Comparison of ENCODE assay signal across 24 cellular contexts in the genomic region with DNA sequence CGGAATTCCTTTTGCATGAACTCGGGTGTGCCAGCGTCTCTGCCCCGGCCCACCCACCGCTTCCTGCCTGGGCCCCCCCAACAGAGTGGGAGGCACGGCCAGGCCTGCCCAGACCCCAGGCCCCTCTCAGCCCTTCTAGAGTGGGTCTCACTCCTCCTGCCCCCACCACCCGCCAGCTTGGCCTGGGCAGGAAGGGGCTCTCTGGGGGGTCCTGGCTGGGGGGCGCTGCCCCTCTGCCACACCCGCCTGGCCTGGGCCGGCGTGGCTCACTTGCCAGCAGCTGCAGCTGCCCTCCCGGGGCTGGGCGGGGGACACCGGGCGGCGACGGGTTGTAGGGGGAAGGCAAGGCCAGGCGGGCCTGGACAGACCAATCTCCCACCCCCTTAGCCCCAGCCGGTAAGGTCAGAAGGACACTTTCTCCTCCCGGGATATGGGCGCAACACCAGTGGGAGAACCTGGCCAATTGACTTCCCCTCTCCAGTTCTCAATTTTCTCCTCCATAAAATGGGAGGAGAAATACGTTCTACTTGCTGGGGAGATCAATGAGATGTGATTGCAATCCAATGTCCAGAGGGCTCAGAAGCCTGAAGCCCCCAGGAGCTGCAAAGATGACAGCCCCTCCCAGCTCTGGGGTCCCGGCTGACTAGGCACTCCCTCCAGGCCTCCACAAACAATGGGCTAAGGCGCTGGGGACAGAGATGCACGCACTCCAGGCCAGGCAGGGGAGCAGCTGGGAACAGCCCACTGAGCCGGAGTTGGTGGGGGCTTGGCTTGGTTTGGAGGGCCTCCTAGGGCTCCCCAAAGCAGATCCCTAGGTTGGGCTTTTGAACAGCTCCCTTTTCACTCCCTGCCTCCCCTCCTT. TPM values are rescaled to one million over a fixed set of nuclear protein-coding genes. Genes with fewer than 3 reads are reported as not detected.
DNase-seq lines count a peak whose midpoint lies in the region; ATAC-seq and TF ChIP-seq lines count a peak whose summit lies in the region.
"Had no signal": no experiment of that assay in that cellular context is flagged by ENCODE, and none has a peak within 500 bp of the region (broad histone marks: within the 10 kb centered on the region; RNA-seq: fewer than 3 reads in every experiment).

No MANE protein-coding gene starts in this region.

- TF ChIP-seq EP300 in esophagus muscularis mucosa (IDR thresholded peaks at IDR 0.05), result no peak

- H2AK5ac ChIP-seq in mesendoderm (ENCODE audit: low read length), result no peak overlapping the region

- H3K18ac ChIP-seq in mesendoderm (ENCODE audit: low read length), result peak overlapping the region; percentile 22

- H3K56ac ChIP-seq in mesendoderm (ENCODE audit: low read length), result peak overlapping the region; percentile 76

- H3K9ac ChIP-seq in HUES64 (ENCODE audit: low read depth, low read length) (no peak overlapping the region), mesendoderm (ENCODE audit: low read length) (peak overlapping the region; percentile 47)
- H3K9ac ChIP-seq: KMS-11 had no signal

- no peaks in the 10 kb centered on the region for H3K79me2 ChIP-seq in mesendoderm (ENCODE audit: control insufficient read depth, insufficient read depth, low read length)

- no peak overlapping the region for H3K27ac ChIP-seq in HUES64 (ENCODE audit: low read depth, low read length)
- H3K27ac ChIP-seq in esophagus muscularis mucosa (replicated peaks in 1 of 4), result no peak overlapping the region
- no peak overlapping the region for H3K27ac ChIP-seq in mesendoderm (ENCODE audit: low read depth, low read length)
- H3K27ac ChIP-seq: cardiac muscle cell, HL-60, KMS-11, psoas muscle, upper lobe of right lung had no signal

- 5% methylated on average over 25 of the region's 26 CpGs for WGBS in HUES64
- WGBS in esophagus muscularis mucosa, result 51% methylated on average over 14 of the region's 26 CpGs
- no CpG with 5 or more reads among the region's 26 CpGs for WGBS in mesendoderm (ENCODE audit: extremely low coverage, insufficient coverage, low lambda C conversion rate)

- DNase-seq in AG08396 (ENCODE audit: low spot score) (peak; percentile 6), esophagus muscularis mucosa (ENCODE audit: extremely low spot score) (no peak), mesendoderm (no peak), NCI-H2227 treated with DMSO at 0.1 percent for 48 hours (lab: John Stamatoyannopoulos, UW) (no peak)
- DNase-seq: activated CD4-positive, CD25-positive, alpha-beta regulatory T cell; CD4-positive, CD25-positive, alpha-beta regulatory T cell; DMS153; NCI-H1048; SIG-M5; upper lobe of right lung had no signal

- H4K8ac ChIP-seq in mesendoderm (ENCODE audit: low read depth, low read length), result no peak overlapping the region

- TF ChIP-seq POLR2A in esophagus muscularis mucosa (IDR thresholded peaks at IDR 0.05; ENCODE audit: low read depth), result no peak

- H3K36me3 ChIP-seq in HUES64 (ENCODE audit: insufficient read depth, low read length) (no peaks in the 10 kb centered on the region), esophagus muscularis mucosa (no peaks in the 10 kb centered on the region), mesendoderm (ENCODE audit: control insufficient read depth, insufficient read depth, low read length) (no peaks in the 10 kb centered on the region)
- H3K36me3 ChIP-seq: cardiac muscle cell, upper lobe of right lung had no signal

- intact Hi-C loops in esophagus muscularis mucosa (cut with DNase I), result no loop called here

- H3K4me3 ChIP-seq in HUES64 (ENCODE audit: low read length), result 0 out of 2 replicates have a peak overlapping the region, but pooled peaks have one; percentile 19
- peak overlapping the region; percentile 8 to 53 (median 22) for H3K4me3 ChIP-seq in esophagus muscularis mucosa
- H3K4me3 ChIP-seq in mesendoderm (ENCODE audit: low read length), result no peak overlapping the region
- H3K4me3 ChIP-seq: cardiac muscle cell had no signal

- H3K79me1 ChIP-seq in mesendoderm (ENCODE audit: low read length), result no peaks in the 10 kb centered on the region

- H2BK15ac ChIP-seq in mesendoderm (replicated peaks; ENCODE audit: low read depth), result no peak overlapping the region

- H3K4ac ChIP-seq in mesendoderm (ENCODE audit: low read depth, low read length), result no peak overlapping the region

- no peak overlapping the region for H2BK5ac ChIP-seq in mesendoderm (ENCODE audit: low read length)

- H3K27me3 ChIP-seq in HUES64 (ENCODE audit: insufficient read depth, low read length) (peaks cover 88% of the 10 kb centered on the region), esophagus muscularis mucosa (peaks cover 10 to 96% (median 48%) of the 10 kb centered on the region in 4 donors), mesendoderm (ENCODE audit: insufficient read depth, low read length, poor library complexity) (peaks cover 25% of the 10 kb centered on the region)

- H3K4me1 ChIP-seq in HUES64 (ENCODE audit: insufficient read depth, low read length), result peaks cover 12% of the 10 kb centered on the region
- H3K4me1 ChIP-seq in esophagus muscularis mucosa, result peaks cover 18 to 45% (median 39%) of the 10 kb centered on the region in 4 donors
- H3K4me1 ChIP-seq in mesendoderm (ENCODE audit: control insufficient read depth, low read depth, low read length), result peaks cover 2% of the 10 kb centered on the region

- no peak overlapping the region for H4K5ac ChIP-seq in mesendoderm (ENCODE audit: low read length)

- H3K9me3 ChIP-seq in HUES64 (ENCODE audit: insufficient read depth, low read depth, low read length) (peaks cover 2% of the 10 kb centered on the region; the same call in 1 of the 2 replicates), esophagus muscularis mucosa (no peaks in the 10 kb centered on the region)
- H3K9me3 ChIP-seq: psoas muscle, upper lobe of right lung had no signal

- TF ChIP-seq CTCF in esophagus muscularis mucosa (IDR thresholded peaks at IDR 0.05), result no peak

- H3K23ac ChIP-seq in mesendoderm (ENCODE audit: low read length), result no peak overlapping the region

- H2BK120ac ChIP-seq in mesendoderm (ENCODE audit: low read depth, low read length), result no peak overlapping the region

- H3K4me2 ChIP-seq in mesendoderm (ENCODE audit: low read length), result no peak overlapping the region
- H3K4me2 ChIP-seq: KMS-11 had no signal

- no peak for ATAC-seq in HG02571 (IDR thresholded peaks at IDR 0.05; ENCODE audit: unreplicated experiment)
- ATAC-seq in GM18870 (IDR thresholded peaks at IDR 0.05; ENCODE audit: unreplicated experiment), result no peak
- ATAC-seq in HG02623 (IDR thresholded peaks at IDR 0.05; ENCODE audit: unreplicated experiment), result no peak
- ATAC-seq: esophagus mucosa; stimulated activated memory B cell treated with anti-CD40 and anti-IgM and Interleukin-4, amounts not matched to agents 10 μg/mL and 1 μg/mL and 100 μg/mL, for 72 hours had no signal

RNA-seq across cellular contexts. Expression of a gene that starts 2.4 kb away (rescaled TPM):
- polyA plus RNA-seq in HUES64 (2013, experiment 1 of 2), result 4.2 TPM
- 8.9 TPM for polyA plus RNA-seq in HUES64 (2013, experiment 2 of 2)
- 100 to 1,000 TPM in 1 of 4 donors, 10 to 100 TPM in 3; 41.5 to 153 (median 59.6) TPM for total RNA-seq in esophagus muscularis mucosa
- 17.2 TPM for polyA plus RNA-seq in mesendoderm (2013, experiment 1 of 2)
- 16.7 TPM for polyA plus RNA-seq in mesendoderm (2013, experiment 2 of 2)
- total RNA-seq: activated T-helper 2 cell treated with anti-CD3 and anti-CD28 coated beads, Interferon-gamma antibody, Interleukin-2, Interleukin-4, amounts not matched to agents 10 μg/mL and 5 μg/mL and 100 μg/mL, durations not matched to agents 14 hours and 24 hours and 36 hours; CD4-positive, CD25-positive, alpha-beta regulatory T cell; T-helper 2 cell treated with Interferon-gamma antibody and Interleukin-4, amounts not matched to agents 100 ng/mL and 5 ng/mL, for 36 hours had no signal

RNA-seq across cellular contexts. Expression of a gene that starts 8.5 kb away (rescaled TPM):
- 3.7 TPM for polyA plus RNA-seq in HUES64 (2013, experiment 1 of 2)
- polyA plus RNA-seq in HUES64 (2013, experiment 2 of 2), result 4.8 TPM
- 1 to 10 TPM; 2.4 to 3.6 (median 2.8) TPM for total RNA-seq in esophagus muscularis mucosa
- polyA plus RNA-seq in mesendoderm (2013, experiment 1 of 2), result 3.9 TPM
- polyA plus RNA-seq in mesendoderm (2013, experiment 2 of 2), result 3.6 TPM
- total RNA-seq: activated CD8-positive, alpha-beta memory T cell treated with anti-CD3 and anti-CD28 coated beads for 36 hours; activated T-helper 2 cell treated with anti-CD3 and anti-CD28 coated beads, Interferon-gamma antibody, Interleukin-2, Interleukin-4, amounts not matched to agents 10 μg/mL and 5 μg/mL and 100 μg/mL, durations not matched to agents 14 hours and 24 hours and 36 hours; CD4-positive, CD25-positive, alpha-beta regulatory T cell; T-helper 2 cell treated with Interferon-gamma antibody and Interleukin-4, amounts not matched to agents 100 ng/mL and 5 ng/mL, for 36 hours had no signal
- polyA plus RNA-seq: CD4-positive, CD25-positive, alpha-beta regulatory T cell; keratinocyte had no signal

RNA-seq across cellular contexts. Expression of a gene that starts 15.6 kb away (rescaled TPM):
- 52.1 TPM for polyA plus RNA-seq in HUES64 (2013, experiment 1 of 2)
- 45.2 TPM for polyA plus RNA-seq in HUES64 (2013, experiment 2 of 2)
- 10 to 100 TPM; 56.1 to 77.7 (median 67.0) TPM for total RNA-seq in esophagus muscularis mucosa
- 86.9 TPM for polyA plus RNA-seq in mesendoderm (2013, experiment 1 of 2)
- polyA plus RNA-seq in mesendoderm (2013, experiment 2 of 2), result 82.8 TPM

RNA-seq across cellular contexts. Expression of a gene that starts 32.5 kb away (rescaled TPM):
- 1,216 TPM for polyA plus RNA-seq in HUES64 (2013, experiment 1 of 2)
- 1,283 TPM for polyA plus RNA-seq in HUES64 (2013, experiment 2 of 2)
- total RNA-seq in esophagus muscularis mucosa, result 100 to 1,000 TPM; 560 to 800 (median 665) TPM
- 1,632 TPM for polyA plus RNA-seq in mesendoderm (2013, experiment 1 of 2)
- 1,662 TPM for polyA plus RNA-seq in mesendoderm (2013, experiment 2 of 2)

RNA-seq across cellular contexts. Expression of a gene that starts 32.6 kb away (rescaled TPM):
- polyA plus RNA-seq in HUES64 (2013, experiment 1 of 2), result 4.2 TPM
- polyA plus RNA-seq in HUES64 (2013, experiment 2 of 2), result 4.1 TPM
- 10 to 100 TPM in 2 of 4 donors, 1 to 10 TPM in 2; 9.1 to 19.0 (median 13.5) TPM for total RNA-seq in esophagus muscularis mucosa
- polyA plus RNA-seq in mesendoderm (2013, experiment 1 of 2), result 2.7 TPM
- 2.7 TPM for polyA plus RNA-seq in mesendoderm (2013, experiment 2 of 2)
